ENCODE assay signal across 14 cellular contexts in genomic region chr1:94037392-94038229, GRCh38.
A peak's percentile ranks its signal among the peaks of the same experiment; 100 is the strongest.
DNase-seq lines count a peak whose midpoint lies in the region; ATAC-seq and TF ChIP-seq lines count a peak whose summit lies in the region.
"Had no signal": no experiment of that assay in that cellular context is flagged by ENCODE, and none has a peak within 500 bp of the region (broad histone marks: within the 10 kb centered on the region; RNA-seq: fewer than 3 reads in every experiment).

No MANE protein-coding gene starts in this region.

- H3K4me3 Mint-ChIP-seq in endothelial cell (ENCODE audit: unreplicated experiment): peak overlapping the region; percentile 8

- H3K9me3 ChIP-seq in AG04450 (ENCODE audit: control insufficient read depth, insufficient read depth, low read length): no peaks in the 10 kb centered on the region

- DNase-seq in AG04450 (ENCODE audit: low read depth, low spot score) (no peak), endothelial cell (ENCODE audit: low spot score) (no peak), SKM-1 treated with dmso at 0.1 percent for 144 hours (lab: John Stamatoyannopoulos, UW; ENCODE audit: unreplicated experiment) (no peak), pons (ENCODE audit: low spot score) (no peak), nucleus accumbens (lab: John Stamatoyannopoulos, UW) (no peak), NCI-H526 treated with DMSO at 0.1 percent for 48 hours (lab: John Stamatoyannopoulos, UW) (no peak)
- DNase-seq: activated effector memory CD4-positive, alpha-beta T cell treated with anti-CD3 and anti-CD28 coated beads, Interleukin-2, amount 50 U/mL, for 16 hours; C1 segment of cervical spinal cord; left colon; stimulated activated CD4-positive, alpha-beta T cell treated with anti-CD3 and anti-CD28 coated beads, Interleukin-4, amount 100 ng/mL, for 4 hours; substantia nigra had no signal

- H3K4me3 ChIP-seq in AG04450 (ENCODE audit: low read depth, low read length): no peak overlapping the region

- H3K36me3 Mint-ChIP-seq in endothelial cell (ENCODE audit: low read depth, unreplicated experiment): peaks cover 45% of the 10 kb centered on the region

- peak overlapping the region; percentile 86 for H3K27ac ChIP-seq in AG04450 (ENCODE audit: low read depth, low read length)
- H3K27ac ChIP-seq: KMS-11 had no signal

- no peaks in the 10 kb centered on the region for H3K9me3 Mint-ChIP-seq in endothelial cell (ENCODE audit: unreplicated experiment)

- ATAC-seq in GM18519 (IDR thresholded peaks at IDR 0.05; ENCODE audit: low FRiP score, unreplicated experiment) (peak; percentile 39), HG03108 (IDR thresholded peaks at IDR 0.05; ENCODE audit: unreplicated experiment) (peak; percentile 65)
- ATAC-seq: left colon had no signal

- peak overlapping the region; percentile 97 for H3K27ac Mint-ChIP-seq in endothelial cell (ENCODE audit: unreplicated experiment)

- H3K27me3 Mint-ChIP-seq in endothelial cell (ENCODE audit: unreplicated experiment): peaks cover 4% of the 10 kb centered on the region

- CTCF ChIA-PET in AG04450 (lab: Charles Lee): interaction anchor here (1.1 to 23.0 kb wide), 8 partner anchors 8 to 298 kb away, joined by 3 to 472 read pairs (median 12); partner anchors contain the start of gene GCLM

- POLR2A ChIA-PET in AG04450 (lab: Yijun Ruan, JAX): interaction anchor here (1.1 to 1.8 kb wide), 4 partner anchors 12 to 298 kb away, joined by 3 to 19 read pairs (median 4); no protein-coding TSS in a partner anchor

- peaks cover 68% of the 10 kb centered on the region for H3K4me1 Mint-ChIP-seq in endothelial cell (ENCODE audit: unreplicated experiment)

- no peaks in the 10 kb centered on the region for H3K27me3 ChIP-seq in AG04450 (ENCODE audit: control insufficient read depth, insufficient read depth, low read length)

- TF ChIP-seq CTCF in AG04450 (IDR thresholded peaks at IDR 0.05; ENCODE audit: low read depth, low read length): no peak
- no peak for TF ChIP-seq CTCF in endothelial cell (IDR thresholded peaks at IDR 0.05; ENCODE audit: unreplicated experiment)
